Comparison of ENCODE assay signal across 1 cellular context in genomic region chr5:150498971-150499370, GRCh38.
TF ChIP-seq lines count a peak whose summit lies in the region.

No MANE protein-coding gene starts in this region.

TF ChIP-seq in HCT116, 20 proteins besides CTCF, POLR2A, EP300 and RAD21 (continued from another document):
- TF ChIP-seq POLR2AphosphoS5 (IDR thresholded peaks at IDR 0.05; ENCODE audit: low read depth, low read length) (no peak), SP1 (IDR thresholded peaks at IDR 0.05; ENCODE audit: low read depth) (no peak), EZH2 (IDR thresholded peaks at IDR 0.05) (no peak), CBX3 (IDR thresholded peaks at IDR 0.05; ENCODE audit: low read depth) (no peak), ATF3 (IDR thresholded peaks at IDR 0.05) (no peak), TCF7L2 (IDR thresholded peaks at IDR 0.05; ENCODE audit: borderline replicate concordance, extremely low read depth, insufficient read depth, insufficient read length) (no peak)
